Comparison of ENCODE assay signal across 16 cellular contexts in genomic region chr11:64602466-64603070, GRCh38. TPM values are rescaled to one million over a fixed set of nuclear protein-coding genes. Genes with fewer than 3 reads are reported as not detected.
DNase-seq lines count a peak whose midpoint lies in the region; ATAC-seq and TF ChIP-seq lines count a peak whose summit lies in the region.
"Had no signal": no experiment of that assay in that cellular context is flagged by ENCODE, and none has a peak within 500 bp of the region (broad histone marks: within the 10 kb centered on the region; RNA-seq: fewer than 3 reads in every experiment).

No MANE protein-coding gene starts in this region.

- intact Hi-C loops in Right ventricle myocardium inferior (cut with DNase I) (no loop called here), left ventricle myocardium inferior (cut with micrococcal nuclease) (no loop called here)

- no peaks in the 10 kb centered on the region for H3K79me1 ChIP-seq in trophoblast cell (ENCODE audit: low read length)

- no peaks in the 10 kb centered on the region for H3K4me1 Mint-ChIP-seq in endothelial cell (ENCODE audit: unreplicated experiment)

- H3K36me3 Mint-ChIP-seq in endothelial cell (ENCODE audit: low read depth, unreplicated experiment) = no peaks in the 10 kb centered on the region

- no peaks in the 10 kb centered on the region for H3K79me2 ChIP-seq in trophoblast cell (ENCODE audit: control insufficient read depth, insufficient read depth, low read length, poor library complexity)

- no CpG with 5 or more reads among the region's 10 CpGs for WGBS in trophoblast cell (ENCODE audit: extremely low coverage, insufficient coverage, insufficient read length)

- no peak overlapping the region for H3K9ac ChIP-seq in trophoblast cell (ENCODE audit: low read length)

- H4K91ac ChIP-seq in trophoblast cell (ENCODE audit: low read depth, low read length) = no peak overlapping the region

- peak; percentile 42 for DNase-seq in Right ventricle myocardium inferior (ENCODE audit: missing footprints)
- DNase-seq in left ventricle myocardium inferior = no peak
- DNase-seq in H7 = peak; percentile 48
- DNase-seq in endothelial cell (ENCODE audit: low spot score) = no peak
- DNase-seq in trophoblast cell = no peak
- DNase-seq: AML-193; Caco-2; CD4-positive, alpha-beta T cell; H9 had no signal

- no peak overlapping the region for H2AK5ac ChIP-seq in trophoblast cell (ENCODE audit: low read length)

- H3K4me3 Mint-ChIP-seq in endothelial cell (ENCODE audit: unreplicated experiment) = peak overlapping the region; percentile 15
- H3K4me3 Mint-ChIP-seq: CD4-positive, alpha-beta T cell; GM23338; H9 had no signal

- H3K14ac ChIP-seq in trophoblast cell (ENCODE audit: low read length) = no peak overlapping the region

- H3K4me1 ChIP-seq in left ventricle myocardium inferior (no peaks in the 10 kb centered on the region), trophoblast cell (ENCODE audit: control insufficient read depth in 1 of 2, insufficient read depth in 2 of 2, low read length in 2 of 2) (no peaks in the 10 kb centered on the region)
- H3K4me1 ChIP-seq: A549, Caco-2 had no signal

- H3K4ac ChIP-seq in trophoblast cell (ENCODE audit: low read depth, low read length) = no peak overlapping the region

- H4K8ac ChIP-seq in trophoblast cell (ENCODE audit: low read depth, low read length) = no peak overlapping the region

- no peak overlapping the region for H2AFZ ChIP-seq in trophoblast cell (ENCODE audit: insufficient read depth, low read length, poor library complexity)
- H2AFZ ChIP-seq: GM23338 had no signal

- TF ChIP-seq CTCF in left ventricle myocardium inferior (IDR thresholded peaks at IDR 0.05; ENCODE audit: borderline replicate concordance) = no peak
- TF ChIP-seq CTCF in endothelial cell (IDR thresholded peaks at IDR 0.05; ENCODE audit: unreplicated experiment) = no peak

- H3K18ac ChIP-seq in trophoblast cell (ENCODE audit: low read length) = no peak overlapping the region

- H2BK5ac ChIP-seq in trophoblast cell (ENCODE audit: low read depth, low read length, poor library complexity) = no peak overlapping the region

- no peak overlapping the region for H4K12ac ChIP-seq in trophoblast cell (ENCODE audit: low read depth, low read length)

- no peak overlapping the region for H3K27ac Mint-ChIP-seq in endothelial cell (ENCODE audit: unreplicated experiment)
- H3K27ac Mint-ChIP-seq: CD4-positive, alpha-beta T cell; GM23338; H9 had no signal

- H2BK12ac ChIP-seq in trophoblast cell (ENCODE audit: low read length) = no peak overlapping the region

- no peaks in the 10 kb centered on the region for H3K9me3 ChIP-seq in left ventricle myocardium inferior (replicated peaks)
- H3K9me3 ChIP-seq in trophoblast cell (ENCODE audit: insufficient read depth, low read depth, low read length) = peaks cover 7% of the 10 kb centered on the region
- H3K9me3 ChIP-seq: A549, Caco-2 had no signal

- no peak overlapping the region for H3K23ac ChIP-seq in trophoblast cell (ENCODE audit: low read length)

- no peak for ATAC-seq in Right ventricle myocardium inferior
- no peak for ATAC-seq in GM21360 (IDR thresholded peaks at IDR 0.05; ENCODE audit: unreplicated experiment)
- ATAC-seq in GM18517 (IDR thresholded peaks at IDR 0.05; ENCODE audit: unreplicated experiment) = no peak
- ATAC-seq: A549, GM23338 had no signal

- no peaks in the 10 kb centered on the region for H3K27me3 Mint-ChIP-seq in endothelial cell (ENCODE audit: unreplicated experiment)
- H3K27me3 Mint-ChIP-seq: CD4-positive, alpha-beta T cell had no signal

- no peak overlapping the region for H3K27ac ChIP-seq in left ventricle myocardium inferior (replicated peaks)
- no peak overlapping the region for H3K27ac ChIP-seq in trophoblast cell (ENCODE audit: low read depth, low read length)
- H3K27ac ChIP-seq: 22Rv1, A549, C4-2B had no signal

- no peak overlapping the region for H2BK120ac ChIP-seq in trophoblast cell (ENCODE audit: insufficient read depth, low read length, poor library complexity)

- no peak overlapping the region for H3K4me3 ChIP-seq in left ventricle myocardium inferior
- no peak overlapping the region for H3K4me3 ChIP-seq in H7 (ENCODE audit: insufficient read depth, low read depth, low read length)
- peak overlapping the region; percentile 18 for H3K4me3 ChIP-seq in trophoblast cell (ENCODE audit: low read depth, low read length)
- H3K4me3 ChIP-seq: A549, GM23338 had no signal

- H3K9me3 Mint-ChIP-seq in endothelial cell (ENCODE audit: unreplicated experiment) = no peaks in the 10 kb centered on the region
- H3K9me3 Mint-ChIP-seq: CD4-positive, alpha-beta T cell; GM23338; H9 had no signal

- H3K4me2 ChIP-seq in trophoblast cell (ENCODE audit: low read length) = no peak overlapping the region
- H3K4me2 ChIP-seq: A549, GM23338 had no signal

- H3K36me3 ChIP-seq in left ventricle myocardium inferior (no peaks in the 10 kb centered on the region), H7 (replicated peaks; ENCODE audit: control insufficient read depth, insufficient read depth, low read length) (no peaks in the 10 kb centered on the region), trophoblast cell (ENCODE audit: control insufficient read depth in 1 of 2, insufficient read depth in 2 of 2, low read length in 2 of 2) (no peaks in the 10 kb centered on the region)

- H3K27me3 ChIP-seq in left ventricle myocardium inferior (ENCODE audit: low read depth) (peaks cover 72% of the 10 kb centered on the region), H7 (ENCODE audit: control insufficient read depth, insufficient read depth, low read length) (no peaks in the 10 kb centered on the region), trophoblast cell (ENCODE audit: insufficient read depth, low read length) (no peaks in the 10 kb centered on the region)

RNA-seq across cellular contexts. Expression of gene SLC22A12, which starts 11.5 kb away (rescaled TPM):
- total RNA-seq in Right ventricle myocardium inferior (not detected), left ventricle myocardium inferior (not detected), endothelial cell (ENCODE audit: unreplicated experiment) (not detected)
- total RNA-seq in H7 (2014; rRNA removed; shearing (Covaris generic)) = not detected in 2 replicates
- polyA plus RNA-seq in trophoblast cell (2013) = not detected in 2 replicates
- total RNA-seq: Caco-2; CD4-positive, alpha-beta T cell; GM23338; H9 had no signal
- polyA plus RNA-seq: A549, BJ, GM23338 had no signal

RNA-seq across cellular contexts. Expression of gene SLC22A11, which starts 46.8 kb away (rescaled TPM):
- not detected for total RNA-seq in Right ventricle myocardium inferior
- total RNA-seq in left ventricle myocardium inferior = not detected
- total RNA-seq in H7 (2014; rRNA removed; shearing (Covaris generic)) = 0.67 TPM in 1 of 2 replicates, not detected in the other
- total RNA-seq in endothelial cell (ENCODE audit: unreplicated experiment) = not detected
- 50.0 and 52.1 TPM in 2 replicates for polyA plus RNA-seq in trophoblast cell (2013)
- total RNA-seq: CD4-positive, alpha-beta T cell; GM23338; H9 had no signal
- polyA plus RNA-seq: BJ, GM23338 had no signal

Comparison
In these comparisons a context has a peak if more than half of its experiments do, and no peak if none do; other contexts are left out.
1. DNase-seq: peak in Right ventricle myocardium inferior (single experiment) and H7 (single experiment); none in left ventricle myocardium inferior (single experiment), endothelial cell (single experiment) and trophoblast cell (0 of 2).